9 cellular contexts compared by ENCODE assay signal in genomic region chr14:20455355-20456300, GRCh38. TPM values are rescaled to one million over a fixed set of nuclear protein-coding genes. Genes with fewer than 3 reads are reported as not detected.
DNase-seq lines count a peak whose midpoint lies in the region; ATAC-seq and TF ChIP-seq lines count a peak whose summit lies in the region.
"Had no signal": no experiment of that assay in that cellular context is flagged by ENCODE, and none has a peak within 500 bp of the region (broad histone marks: within the 10 kb centered on the region; RNA-seq: fewer than 3 reads in every experiment).

No MANE protein-coding gene starts in this region.

- intact Hi-C loops in Right ventricle myocardium inferior (cut with DNase I) (no loop called here), cardiac septum (cut with DNase I) (loop anchor here (2.0 to 5.0 kb wide), 2 partner anchors 43 to 128 kb away; partner anchors contain the start of gene TEP1), activated B cell treated with CpG ODN at 0.5 μM for 24 hours (cut with micrococcal nuclease) (loop anchor here (1.0 to 10.0 kb wide), 8 partner anchors 14 to 999 kb away; partner anchors contain the start of genes CHD8, PARP2, PNP and TMEM253), left cardiac atrium (cut with DNase I) (loop anchor here in 1 of 2 donors (2.0 to 10.0 kb wide), 3 partner anchors 43 to 229 kb away; partner anchors contain the start of genes ANG, PARP2, RNASE4 and TEP1), spleen (cut with DNase I; ENCODE audit: low total_unique reads) (no loop called here), CD14-positive monocyte (cut with micrococcal nuclease) (loop anchor here (5.0 to 10.0 kb wide), 2 partner anchors 111 to 807 kb away; partner anchors contain the start of gene PARP2 (in 2 of the 2))

- H3K4me3 ChIP-seq in MG63 (peak overlapping the region; percentile 93), spleen (peak overlapping the region; percentile 74 to 98 (median 88))

- H3K4me3 Mint-ChIP-seq in H9: no peak overlapping the region
- no peak overlapping the region for H3K4me3 Mint-ChIP-seq in activated B cell treated with CpG ODN at 0.5 μM for 24 hours
- no peak overlapping the region for H3K4me3 Mint-ChIP-seq in CD14-positive monocyte

- CTCF ChIA-PET in activated B cell treated with CpG ODN at 0.5 μM for 24 hours (lab: Charles Lee): interaction anchor here (1.0 to 2.9 kb wide), 5 partner anchors 38 to 404 kb away, joined by 3 to 29 read pairs (median 5); partner anchors contain the start of gene TEP1

- H3K36me3 ChIP-seq in MG63 (peaks cover 36% of the 10 kb centered on the region), spleen (peaks cover 7 to 68% (median 56%) of the 10 kb centered on the region in 6 donors)

- peak overlapping the region; percentile 67 for H2BK5ac ChIP-seq in H9 (ENCODE audit: insufficient read length, low read length)

- H2BK20ac ChIP-seq in H9 (ENCODE audit: low read depth, low read length, poor library complexity, severe bottlenecking): no peak overlapping the region

- ATAC-seq in Right ventricle myocardium inferior: peak; percentile 45
- peak; percentile 57 for ATAC-seq in activated B cell treated with CpG ODN at 0.5 μM for 24 hours (ENCODE audit: low read depth)
- ATAC-seq in left cardiac atrium: peak; percentile 66 to 76

- H3K27ac Mint-ChIP-seq in H9 (no peak overlapping the region), activated B cell treated with CpG ODN at 0.5 μM for 24 hours (no peak overlapping the region), CD14-positive monocyte (no peak overlapping the region)

- H2AK5ac ChIP-seq in H9 (ENCODE audit: insufficient read length, low read length): no peak overlapping the region

- H3K27ac ChIP-seq in H9 (ENCODE audit: insufficient read length, low read depth, low read length) (peak overlapping the region; percentile 88), spleen (peak overlapping the region; percentile 89 to 97 (median 94))

- no peak for TF ChIP-seq CTCF in H9 (conservative IDR thresholded peaks at IDR 0.05)
- no peak for TF ChIP-seq CTCF in activated B cell treated with CpG ODN at 0.5 μM for 24 hours (IDR thresholded peaks at IDR 0.05)
- no peak for TF ChIP-seq CTCF in spleen (IDR thresholded peaks at IDR 0.05 in 8 of 11, conservative IDR thresholded peaks at IDR 0.05 in 3 of 11)
- no peak for TF ChIP-seq CTCF in CD14-positive monocyte (IDR thresholded peaks at IDR 0.05)

- H2BK15ac ChIP-seq in H9 (ENCODE audit: low read depth, low read length): no peak overlapping the region

- POLR2A ChIA-PET in activated B cell treated with CpG ODN at 0.5 μM for 24 hours (lab: Charles Lee): interaction anchor here (0.7 to 5.0 kb wide), 22 partner anchors 9 to 260 kb away, joined by 3 to 65 read pairs (median 7); partner anchors contain the start of genes PARP2, PNP and TEP1

- peak overlapping the region; percentile 3 for H3T11ph ChIP-seq in H9 (ENCODE audit: low read length)

- H3K4me1 ChIP-seq in H9 (ENCODE audit: insufficient read depth, low read length) (no peaks in the 10 kb centered on the region; the same call in 1 of the 2 replicates), spleen (peaks cover 44 to 80% (median 68%) of the 10 kb centered on the region in 6 donors)

- no peaks in the 10 kb centered on the region for H4K20me1 ChIP-seq in H9 (ENCODE audit: control insufficient read depth, insufficient read depth, insufficient read length)

- H3K27me3 Mint-ChIP-seq in H9 (ENCODE audit: low read depth): no peaks in the 10 kb centered on the region
- no peaks in the 10 kb centered on the region for H3K27me3 Mint-ChIP-seq in activated B cell treated with CpG ODN at 0.5 μM for 24 hours
- H3K27me3 Mint-ChIP-seq in CD14-positive monocyte (ENCODE audit: low read depth in 3 of 3): no peaks in the 10 kb centered on the region

- H3K9ac ChIP-seq in H9 (ENCODE audit: extremely low read depth, insufficient read length, low read length): peak overlapping the region; percentile 97

- H3K27me3 ChIP-seq in H9 (ENCODE audit: insufficient read depth, low read length): no peaks in the 10 kb centered on the region
- no peaks in the 10 kb centered on the region for H3K27me3 ChIP-seq in MG63
- H3K27me3 ChIP-seq in spleen (replicated peaks in 1 of 7): no peaks in the 10 kb centered on the region

- peaks cover 8% of the 10 kb centered on the region for H3K23me2 ChIP-seq in H9 (ENCODE audit: insufficient read length, low read depth, low read length, poor library complexity, severe bottlenecking)

- no peak overlapping the region for H3K23ac ChIP-seq in H9 (ENCODE audit: insufficient read length, low read depth, low read length)

- peaks cover 6% of the 10 kb centered on the region for H3K79me1 ChIP-seq in H9 (ENCODE audit: insufficient read depth, low read depth, low read length, poor library complexity, severe bottlenecking)

- no peaks in the 10 kb centered on the region; a peak in 1 of 5 replicates for H3K9me3 Mint-ChIP-seq in H9
- H3K9me3 Mint-ChIP-seq in activated B cell treated with CpG ODN at 0.5 μM for 24 hours: no peaks in the 10 kb centered on the region
- H3K9me3 Mint-ChIP-seq in CD14-positive monocyte: no peaks in the 10 kb centered on the region

- no peak overlapping the region for H2BK12ac ChIP-seq in H9 (ENCODE audit: insufficient read length, low read depth, low read length)

- H3K4me1 Mint-ChIP-seq in H9 (peaks cover 13 to 19% of the 10 kb centered on the region in 2 experiments), activated B cell treated with CpG ODN at 0.5 μM for 24 hours (peaks cover 44% of the 10 kb centered on the region), CD14-positive monocyte (peaks cover 5% of the 10 kb centered on the region)

- peak overlapping the region; percentile 20; the same call in 1 of the 2 replicates for H3K4ac ChIP-seq in H9 (ENCODE audit: low read depth, low read length)

- TF ChIP-seq POLR2A in spleen (IDR thresholded peaks at IDR 0.05): no peak

- H3K56ac ChIP-seq in H9 (ENCODE audit: insufficient read length, low read depth, low read length): peak overlapping the region; percentile 63

- no peak overlapping the region for H2BK120ac ChIP-seq in H9 (ENCODE audit: low read depth, low read length, poor library complexity, severe bottlenecking)

- WGBS in H9 (ENCODE audit: extremely low coverage, insufficient read length, low lambda C conversion rate): no CpG with 5 or more reads among the region's 39 CpGs
- WGBS in spleen, 5 donors: 0 to 1% (median 1%) methylated on average over 39 of the region's 39 CpGs

- H4K91ac ChIP-seq in H9 (ENCODE audit: insufficient read length, low read depth, low read length): no peak overlapping the region

- H3K14ac ChIP-seq in H9 (ENCODE audit: insufficient read depth, low read length): peak overlapping the region; percentile 92; the same call in 1 of the 2 replicates

- H4K5ac ChIP-seq in H9 (ENCODE audit: insufficient read length, low read depth, low read length): peak overlapping the region; percentile 80

- DNase-seq in Right ventricle myocardium inferior (ENCODE audit: missing footprints): no peak
- no peak for DNase-seq in cardiac septum (ENCODE audit: low spot score)
- DNase-seq in H9: no peak
- peak; percentile 56 for DNase-seq in MG63
- DNase-seq in activated B cell treated with CpG ODN at 0.5 μM for 24 hours: no peak
- no peak for DNase-seq in left cardiac atrium
- peak; percentile 83 for DNase-seq in spleen
- DNase-seq in CD14-positive monocyte (ENCODE audit: low spot score): no peak

- no peak overlapping the region for H2AFZ ChIP-seq in H9 (ENCODE audit: low read length)

- peaks cover 21 to 46% (median 27%) of the 10 kb centered on the region in 3 experiments for H3K36me3 Mint-ChIP-seq in H9 (ENCODE audit: insufficient read depth in 1 of 3, low read depth in 3 of 3)
- H3K36me3 Mint-ChIP-seq in activated B cell treated with CpG ODN at 0.5 μM for 24 hours (ENCODE audit: low read depth): peaks cover 16% of the 10 kb centered on the region
- peaks cover 50 to 54% of the 10 kb centered on the region in 2 donors for H3K36me3 Mint-ChIP-seq in CD14-positive monocyte

- H3K9me3 ChIP-seq in H9 (ENCODE audit: control insufficient read depth, low read depth, low read length) (no peaks in the 10 kb centered on the region), MG63 (no peaks in the 10 kb centered on the region), spleen (no peaks in the 10 kb centered on the region)

- peak overlapping the region; percentile 70 for H3K4me2 ChIP-seq in H9 (ENCODE audit: insufficient read depth, insufficient read length, low read length)

- H3K18ac ChIP-seq in H9 (ENCODE audit: insufficient read length, low read depth, low read length): peak overlapping the region; percentile 88

- no peak overlapping the region for H4K8ac ChIP-seq in H9 (replicated peaks; ENCODE audit: insufficient read length, low read depth, low read length)

- H3K79me2 ChIP-seq in H9 (ENCODE audit: insufficient read depth, low read length): peaks cover 12% of the 10 kb centered on the region; the same call in 1 of the 2 replicates

RNA-seq across cellular contexts. Expression of gene APEX1, which starts 0.6 kb away (rescaled TPM):
- total RNA-seq in Right ventricle myocardium inferior (67.2 TPM), cardiac septum (66.0 TPM), H9 (2021) (340 and 348 TPM in 2 replicates), activated B cell treated with CpG ODN at 0.5 μM for 24 hours (215 and 231 TPM in 2 replicates), left cardiac atrium (10 to 100 TPM; 68.3 to 91.5 TPM), spleen (100 to 1,000 TPM in 6 of 7 donors, 10 to 100 TPM in 1; 89.4 to 153 (median 104) TPM)
- total RNA-seq in MG63 (2014; rRNA removed; shearing (Covaris generic); ENCODE audit: low replicate concordance): 145 and 217 TPM in 2 replicates
- polyA plus RNA-seq in spleen (100 to 1,000 TPM; 139 to 151 (median 140) TPM), CD14-positive monocyte (10 to 100 TPM; 69.7 to 85.4 TPM)

RNA-seq across cellular contexts. Expression of gene OSGEP, which starts 1.0 kb away (rescaled TPM):
- total RNA-seq in Right ventricle myocardium inferior (18.8 TPM), cardiac septum (21.2 TPM), H9 (2021) (46.7 and 50.8 TPM in 2 replicates), activated B cell treated with CpG ODN at 0.5 μM for 24 hours (98.3 and 112 TPM in 2 replicates), left cardiac atrium (10 to 100 TPM; 15.4 to 23.5 TPM), spleen (100 to 1,000 TPM in 2 of 7 donors, 10 to 100 TPM in 5; 48.6 to 110 (median 72.6) TPM)
- total RNA-seq in MG63 (2014; rRNA removed; shearing (Covaris generic); ENCODE audit: low replicate concordance): 31.7 and 47.5 TPM in 2 replicates
- polyA plus RNA-seq in spleen (100 to 1,000 TPM in 1 of 3 donors, 10 to 100 TPM in 2; 78.7 to 107 (median 87.1) TPM), CD14-positive monocyte (10 to 100 TPM; 34.7 to 40.0 TPM)

RNA-seq across cellular contexts. Expression of gene PIP4P1, which starts 5.6 kb away (rescaled TPM):
- total RNA-seq in Right ventricle myocardium inferior (17.2 TPM), cardiac septum (18.2 TPM), H9 (2021) (38.5 and 41.6 TPM in 2 replicates), activated B cell treated with CpG ODN at 0.5 μM for 24 hours (84.8 and 87.3 TPM in 2 replicates), left cardiac atrium (10 to 100 TPM; 19.5 to 23.2 TPM), spleen (10 to 100 TPM; 32.5 to 45.6 (median 38.4) TPM)
- total RNA-seq in MG63 (2014; rRNA removed; shearing (Covaris generic); ENCODE audit: low replicate concordance): 21.4 and 23.3 TPM in 2 replicates
- polyA plus RNA-seq in spleen (10 to 100 TPM; 37.1 to 79.6 (median 55.9) TPM), CD14-positive monocyte (10 to 100 TPM; 19.4 to 21.2 TPM)

RNA-seq across cellular contexts. Expression of gene PNP, which starts 13.6 kb away (rescaled TPM):
- total RNA-seq in Right ventricle myocardium inferior (7.6 TPM), cardiac septum (17.4 TPM), H9 (2021) (83.9 and 87.5 TPM in 2 replicates), activated B cell treated with CpG ODN at 0.5 μM for 24 hours (87.2 and 88.0 TPM in 2 replicates), left cardiac atrium (10 to 100 TPM; 10.8 to 29.4 TPM), spleen (10 to 100 TPM; 36.0 to 93.1 (median 65.5) TPM)
- 21.3 and 26.7 TPM in 2 replicates for total RNA-seq in MG63 (2014; rRNA removed; shearing (Covaris generic); ENCODE audit: low replicate concordance)
- polyA plus RNA-seq in spleen (10 to 100 TPM; 44.8 to 64.3 (median 48.2) TPM), CD14-positive monocyte (10 to 100 TPM; 63.2 to 67.5 TPM)

RNA-seq across cellular contexts. Expression of gene KLHL33, which starts 19.7 kb away (rescaled TPM):
- total RNA-seq in Right ventricle myocardium inferior (0.62 TPM), cardiac septum (0.35 TPM), H9 (2021) (0.04 TPM in 2 replicates), activated B cell treated with CpG ODN at 0.5 μM for 24 hours (0.42 and 0.53 TPM in 2 replicates), left cardiac atrium (under 1 TPM; 0.34 to 0.77 TPM), spleen (1 to 10 TPM in 2 of 7 donors, under 1 TPM in 4, not detected in 1; 0.47 to 2.9 (median 0.86) TPM)
- total RNA-seq in MG63 (2014; rRNA removed; shearing (Covaris generic); ENCODE audit: low replicate concordance): not detected in 2 replicates
- polyA plus RNA-seq in spleen (under 1 TPM; 0.22 to 0.54 (median 0.32) TPM), CD14-positive monocyte (not detected)
- total RNA-seq: T-helper 1 cell treated with Interleukin-12 subunit alpha and Interleukin-12 subunit beta and Interleukin-4 antibody, amounts not matched to agents 30 ng/mL and 1 ng/mL, for 36 hours had no signal

Comparison
In these comparisons a context has a peak if more than half of its experiments do, and no peak if none do; other contexts are left out.
1. intact Hi-C loops: an anchor here in cardiac septum (2.0 to 5.0 kb wide), activated B cell treated with CpG ODN at 0.5 μM for 24 hours (1.0 to 10.0 kb wide) and CD14-positive monocyte (5.0 to 10.0 kb wide); none called in Right ventricle myocardium inferior and spleen.
2. DNase-seq: peak in MG63 (single experiment) and spleen (single experiment); none in Right ventricle myocardium inferior (single experiment), cardiac septum (single experiment), H9 (single experiment), activated B cell treated with CpG ODN at 0.5 μM for 24 hours (single experiment), left cardiac atrium (single experiment) and CD14-positive monocyte (single experiment).
3. Peak in every context shown above with its lines, with median percentiles within 50 percentile points of each other: ATAC-seq.